ENCODE assay signal across 11 cellular contexts in genomic region chr4:102585329-102585728, GRCh38.
DNase-seq lines count a peak whose midpoint lies in the region; ATAC-seq and TF ChIP-seq lines count a peak whose summit lies in the region.
"Had no signal": no experiment of that assay in that cellular context is flagged by ENCODE, and none has a peak within 500 bp of the region (broad histone marks: within the 10 kb centered on the region; RNA-seq: fewer than 3 reads in every experiment).

No MANE protein-coding gene starts in this region.

- POLR2A ChIA-PET in CD8-positive, alpha-beta T cell (lab: Charles Lee) = interaction anchor here (0.9 to 1.3 kb wide), 2 partner anchors 26 kb away, joined by 3 read pairs; no protein-coding TSS in a partner anchor

- 97% methylated on average over 2 of the region's 2 CpGs for WGBS in smooth muscle cell (ENCODE audit: low lambda C conversion rate)

- H3K4me3 ChIP-seq in CD8-positive, alpha-beta T cell (ENCODE audit: low read depth, low read length) = no peak overlapping the region
- H3K4me3 ChIP-seq in smooth muscle cell = no peak overlapping the region
- H3K4me3 ChIP-seq: BLaER1, lung had no signal

- H3K4me3 Mint-ChIP-seq in CD8-positive, alpha-beta T cell = no peak overlapping the region
- peak overlapping the region; percentile 31 for H3K4me3 Mint-ChIP-seq in activated naive CD4-positive, alpha-beta T cell treated with anti-CD3 and anti-CD28 coated beads, Interleukin-2, amount 50 U/mL, for 24 hours

- no peak for TF ChIP-seq CTCF in CD8-positive, alpha-beta T cell (IDR thresholded peaks at IDR 0.05)
- TF ChIP-seq CTCF in smooth muscle cell (IDR thresholded peaks at IDR 0.05; ENCODE audit: borderline replicate concordance, insufficient read depth, poor library complexity, severe bottlenecking) = no peak

- peaks cover 16% of the 10 kb centered on the region for H3K36me3 ChIP-seq in CD8-positive, alpha-beta T cell (ENCODE audit: insufficient read depth, low read length)
- peaks cover 26% of the 10 kb centered on the region for H3K36me3 ChIP-seq in smooth muscle cell (ENCODE audit: low read depth)

- H3K27ac Mint-ChIP-seq in CD8-positive, alpha-beta T cell = peak overlapping the region; percentile 83
- H3K27ac Mint-ChIP-seq in activated naive CD4-positive, alpha-beta T cell treated with anti-CD3 and anti-CD28 coated beads, Interleukin-2, amount 50 U/mL, for 24 hours = peak overlapping the region; percentile 68

- no peaks in the 10 kb centered on the region for H3F3A ChIP-seq in smooth muscle cell (ENCODE audit: low read depth)

- CTCF ChIA-PET in CD8-positive, alpha-beta T cell (lab: Charles Lee) = interaction anchor here (2.1 kb wide), 1 partner anchor 39 kb away, joined by 6 read pairs; no protein-coding TSS in a partner anchor

- peaks cover 63% of the 10 kb centered on the region for H3K4me1 ChIP-seq in CD8-positive, alpha-beta T cell (ENCODE audit: insufficient read depth, low read length)
- no peaks in the 10 kb centered on the region for H3K4me1 ChIP-seq in smooth muscle cell (ENCODE audit: low read depth)
- H3K4me1 ChIP-seq: BLaER1 had no signal

- no peak for DNase-seq in CD8-positive, alpha-beta T cell
- no peak for DNase-seq in left ventricle myocardium superior
- DNase-seq in ecto neural progenitor cell (ENCODE audit: low spot score) = no peak
- DNase-seq in smooth muscle cell (lab: John Stamatoyannopoulos, UW; ENCODE audit: unreplicated experiment) = no peak
- no peak for DNase-seq in NOMO-1 (lab: John Stamatoyannopoulos, UW; ENCODE audit: unreplicated experiment in 2 of 2)
- DNase-seq: NCI-H146 had no signal

- no peaks in the 10 kb centered on the region for H3K27me3 Mint-ChIP-seq in CD8-positive, alpha-beta T cell (ENCODE audit: low read depth)
- H3K27me3 Mint-ChIP-seq in activated naive CD4-positive, alpha-beta T cell treated with anti-CD3 and anti-CD28 coated beads, Interleukin-2, amount 50 U/mL, for 24 hours = no peaks in the 10 kb centered on the region

- intact Hi-C loops in CD8-positive, alpha-beta T cell (cut with DNase I, micrococcal nuclease) = loop anchor here (2.0 to 5.0 kb wide), 2 partner anchors 13 to 83 kb away; partner anchors contain the start of gene NFKB1 (in 1 of the 2)
- intact Hi-C loops in left ventricle myocardium superior (cut with micrococcal nuclease) = no loop called here

- H3K27me3 ChIP-seq in CD8-positive, alpha-beta T cell (ENCODE audit: insufficient read depth, low read length) = no peaks in the 10 kb centered on the region
- H3K27me3 ChIP-seq in smooth muscle cell (ENCODE audit: low read depth) = no peaks in the 10 kb centered on the region
- H3K27me3 ChIP-seq: BLaER1 had no signal

- H3K36me3 Mint-ChIP-seq in CD8-positive, alpha-beta T cell = peaks cover 79% of the 10 kb centered on the region
- peaks cover 59% of the 10 kb centered on the region for H3K36me3 Mint-ChIP-seq in activated naive CD4-positive, alpha-beta T cell treated with anti-CD3 and anti-CD28 coated beads, Interleukin-2, amount 50 U/mL, for 24 hours

- H3K79me2 ChIP-seq in smooth muscle cell (ENCODE audit: low read depth) = no peaks in the 10 kb centered on the region

- no peaks in the 10 kb centered on the region for H3K9me3 Mint-ChIP-seq in CD8-positive, alpha-beta T cell
- H3K9me3 Mint-ChIP-seq in activated naive CD4-positive, alpha-beta T cell treated with anti-CD3 and anti-CD28 coated beads, Interleukin-2, amount 50 U/mL, for 24 hours = no peaks in the 10 kb centered on the region

- H2AFZ ChIP-seq in smooth muscle cell (ENCODE audit: low read depth) = no peak overlapping the region

- H3K4me2 ChIP-seq in smooth muscle cell = no peak overlapping the region
- H3K4me2 ChIP-seq: BLaER1 had no signal

- H4K20me1 ChIP-seq in smooth muscle cell (ENCODE audit: low read depth) = no peaks in the 10 kb centered on the region
- H4K20me1 ChIP-seq: BLaER1 had no signal

- no peak for ATAC-seq in CD8-positive, alpha-beta T cell
- ATAC-seq in GM18868 (IDR thresholded peaks at IDR 0.05; ENCODE audit: unreplicated experiment) = peak; percentile 56
- peak; percentile 49 for ATAC-seq in HG02885 (IDR thresholded peaks at IDR 0.05; ENCODE audit: poor library complexity, unreplicated experiment)
- no peak for ATAC-seq in left ventricle myocardium superior

- peaks cover 65% of the 10 kb centered on the region for H3K4me1 Mint-ChIP-seq in CD8-positive, alpha-beta T cell (ENCODE audit: low read depth)
- peaks cover 85% of the 10 kb centered on the region for H3K4me1 Mint-ChIP-seq in activated naive CD4-positive, alpha-beta T cell treated with anti-CD3 and anti-CD28 coated beads, Interleukin-2, amount 50 U/mL, for 24 hours

- H3K27ac ChIP-seq in CD8-positive, alpha-beta T cell (ENCODE audit: low read depth, low read length) = no peak overlapping the region
- H3K27ac ChIP-seq in smooth muscle cell (ENCODE audit: low read depth) = no peak overlapping the region
- H3K27ac ChIP-seq: BLaER1 had no signal

- no peak overlapping the region for H3K9ac ChIP-seq in smooth muscle cell (ENCODE audit: low read depth)
- H3K9ac ChIP-seq: BLaER1 had no signal

- no peaks in the 10 kb centered on the region for H3K9me3 ChIP-seq in CD8-positive, alpha-beta T cell (ENCODE audit: low read length)
- H3K9me3 ChIP-seq in smooth muscle cell (replicated peaks; ENCODE audit: low read depth) = no peaks in the 10 kb centered on the region

Comparison
In these comparisons a context has a peak if more than half of its experiments do, and no peak if none do; other contexts are left out.
1. ATAC-seq: peak in GM18868 (single experiment) and HG02885 (single experiment); none in CD8-positive, alpha-beta T cell (single experiment) and left ventricle myocardium superior (single experiment).